ENCODE assay signal across 1 cellular context in the genomic region with DNA sequence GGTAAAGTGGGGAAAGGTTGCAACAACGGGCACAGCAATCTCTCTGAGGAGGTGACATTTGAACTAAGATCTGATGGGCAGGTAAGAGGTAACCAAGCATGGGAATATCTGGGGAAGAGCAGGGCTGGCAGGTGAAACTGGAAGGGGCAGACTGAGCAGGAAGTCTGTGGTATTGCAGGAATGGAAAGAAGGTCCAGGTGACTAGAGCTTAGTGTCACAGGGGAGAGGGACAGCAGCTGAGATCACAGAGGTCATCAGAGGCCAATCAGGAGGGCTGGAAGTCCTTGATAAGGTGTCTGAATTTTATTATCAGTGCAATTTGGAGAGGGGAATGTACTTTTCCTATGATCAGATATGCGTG.
TF ChIP-seq lines count a peak whose summit lies in the region.

No MANE protein-coding gene starts in this region.

TF ChIP-seq in A549, 52 proteins besides CTCF, POLR2A, EP300 and RAD21 (continued from another document):
- TF ChIP-seq, protein P1, sequence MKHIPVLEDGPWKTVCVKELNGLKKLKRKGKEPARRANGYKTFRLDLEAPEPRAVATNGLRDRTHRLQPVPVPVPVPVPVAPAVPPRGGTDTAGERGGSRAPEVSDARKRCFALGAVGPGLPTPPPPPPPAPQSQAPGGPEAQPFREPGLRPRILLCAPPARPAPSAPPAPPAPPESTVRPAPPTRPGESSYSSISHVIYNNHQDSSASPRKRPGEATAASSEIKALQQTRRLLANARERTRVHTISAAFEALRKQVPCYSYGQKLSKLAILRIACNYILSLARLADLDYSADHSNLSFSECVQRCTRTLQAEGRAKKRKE (CRISPR knock-in tag; IDR thresholded peaks at IDR 0.05; ENCODE audit: low read depth) = no peak
- TF ChIP-seq, protein P2, sequence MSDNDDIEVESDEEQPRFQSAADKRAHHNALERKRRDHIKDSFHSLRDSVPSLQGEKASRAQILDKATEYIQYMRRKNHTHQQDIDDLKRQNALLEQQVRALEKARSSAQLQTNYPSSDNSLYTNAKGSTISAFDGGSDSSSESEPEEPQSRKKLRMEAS (IDR thresholded peaks at IDR 0.05) = no peak
- no peak for TF ChIP-seq RNF2 (IDR thresholded peaks at IDR 0.05; ENCODE audit: borderline replicate concordance, low read depth)
- TF ChIP-seq KDM5A (IDR thresholded peaks at IDR 0.05) = no peak
- TF ChIP-seq, protein P3, sequence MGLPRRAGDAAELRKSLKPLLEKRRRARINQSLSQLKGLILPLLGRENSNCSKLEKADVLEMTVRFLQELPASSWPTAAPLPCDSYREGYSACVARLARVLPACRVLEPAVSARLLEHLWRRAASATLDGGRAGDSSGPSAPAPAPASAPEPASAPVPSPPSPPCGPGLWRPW (IDR thresholded peaks at IDR 0.05) = no peak
- no peak for TF ChIP-seq CBX8 (IDR thresholded peaks at IDR 0.05)
- no peak for TF ChIP-seq BHLHE40 (IDR thresholded peaks at IDR 0.05; ENCODE audit: low read depth, low read length)
- no peak for TF ChIP-seq ZFP36 (IDR thresholded peaks at IDR 0.05; ENCODE audit: borderline replicate concordance, partially characterized antibody)
